ENCODE assay signal across 23 cellular contexts in genomic region chr11:114256176-114256897, GRCh38. TPM values are rescaled to one million over a fixed set of nuclear protein-coding genes. Genes with fewer than 3 reads are reported as not detected.
DNase-seq lines count a peak whose midpoint lies in the region; ATAC-seq and TF ChIP-seq lines count a peak whose summit lies in the region.
"Had no signal": no experiment of that assay in that cellular context is flagged by ENCODE, and none has a peak within 500 bp of the region (broad histone marks: within the 10 kb centered on the region; RNA-seq: fewer than 3 reads in every experiment).

No MANE protein-coding gene starts in this region.

- no peak for TF ChIP-seq CTCF in endodermal cell (conservative IDR thresholded peaks at IDR 0.05)
- no peak for TF ChIP-seq CTCF in transverse colon (IDR thresholded peaks at IDR 0.05)

- no peak overlapping the region for H3K27ac Mint-ChIP-seq in endodermal cell
- H3K27ac Mint-ChIP-seq: activated naive CD4-positive, alpha-beta T cell treated with anti-CD3 and anti-CD28 coated beads, Interleukin-2, amount 50 U/mL, for 24 hours; memory B cell had no signal

- no peak for ATAC-seq in HG03378 (IDR thresholded peaks at IDR 0.05; ENCODE audit: unreplicated experiment)

- H3K4me1 Mint-ChIP-seq in endodermal cell: peaks cover 11% of the 10 kb centered on the region

- H3K4me3 ChIP-seq in endodermal cell (ENCODE audit: low read length): no peak overlapping the region
- no peak overlapping the region for H3K4me3 ChIP-seq in transverse colon
- H3K4me3 ChIP-seq: GM23248 had no signal

- no peak overlapping the region for H3K4me3 Mint-ChIP-seq in endodermal cell
- H3K4me3 Mint-ChIP-seq: activated CD4-positive, alpha-beta T cell treated with anti-CD3 and anti-CD28 coated beads, Interleukin-2, amount 10 ng/mL, durations not matched to agents 7 days and 5 days; activated naive CD4-positive, alpha-beta T cell treated with anti-CD3 and anti-CD28 coated beads, Interleukin-2, amount 50 U/mL, for 24 hours; CD4-positive, CD25-positive, alpha-beta regulatory T cell; memory B cell; stimulated activated naive CD8-positive, alpha-beta T cell treated with anti-CD3 and anti-CD28 coated beads, Interleukin-15, Interleukin-2, amounts not matched to agents 100 ng/mL and 50 ng/mL, for 24 hours had no signal

- WGBS in endodermal cell (ENCODE audit: insufficient coverage in 1 of 2, insufficient read length in 1 of 2), 2 experiments: 89 to 91% methylated on average over 14 to 18 of the region's 18 CpGs
- WGBS in transverse colon (ENCODE audit: low coverage in 1 of 2), 2 donors: 87 to 92% methylated on average over 9 to 18 of the region's 18 CpGs

- TF ChIP-seq EP300 in transverse colon (IDR thresholded peaks at IDR 0.05; ENCODE audit: low read depth): no peak

- H3K36me3 Mint-ChIP-seq in endodermal cell (ENCODE audit: low read depth): no peaks in the 10 kb centered on the region
- H3K36me3 Mint-ChIP-seq: activated naive CD4-positive, alpha-beta T cell treated with anti-CD3 and anti-CD28 coated beads, Interleukin-2, amount 50 U/mL, for 24 hours; CD4-positive, CD25-positive, alpha-beta regulatory T cell; memory B cell had no signal

- H3K27ac ChIP-seq in endodermal cell (ENCODE audit: low read depth, low read length): peak overlapping the region; percentile 92
- peak overlapping the region; percentile 26 to 76 (median 72) for H3K27ac ChIP-seq in transverse colon
- H3K27ac ChIP-seq: GM23248 had no signal

- peaks cover 12% of the 10 kb centered on the region for H3K27me3 Mint-ChIP-seq in endodermal cell (ENCODE audit: insufficient read depth)
- H3K27me3 Mint-ChIP-seq: activated CD4-positive, alpha-beta T cell treated with anti-CD3 and anti-CD28 coated beads, Interleukin-2, amount 10 ng/mL, durations not matched to agents 7 days and 5 days; activated naive CD4-positive, alpha-beta T cell treated with anti-CD3 and anti-CD28 coated beads, Interleukin-2, amount 50 U/mL, for 24 hours; CD4-positive, CD25-positive, alpha-beta regulatory T cell; memory B cell; stimulated activated naive CD8-positive, alpha-beta T cell treated with anti-CD3 and anti-CD28 coated beads, Interleukin-15, Interleukin-2, amounts not matched to agents 100 ng/mL and 50 ng/mL, for 24 hours had no signal

- H3K27me3 ChIP-seq in endodermal cell (ENCODE audit: control insufficient read depth, insufficient read depth, low read length, poor library complexity, severe bottlenecking) (no peaks in the 10 kb centered on the region), transverse colon (no peaks in the 10 kb centered on the region)

- no peaks in the 10 kb centered on the region for H3K9me3 ChIP-seq in endodermal cell (ENCODE audit: control insufficient read depth, low read length)
- no peaks in the 10 kb centered on the region for H3K9me3 ChIP-seq in transverse colon

- no peak for TF ChIP-seq POLR2A in transverse colon (IDR thresholded peaks at IDR 0.05)

- peak; percentile 76 for DNase-seq in NCI-H82 (lab: John Stamatoyannopoulos, UW)
- no peak for DNase-seq in NCI-H82 treated with DMSO at 0.1 percent for 48 hours (lab: John Stamatoyannopoulos, UW; ENCODE audit: unreplicated experiment)
- DNase-seq in endodermal cell: no peak
- DNase-seq in posterior vena cava (ENCODE audit: low spot score): peak; percentile 52
- DNase-seq in transverse colon: no peak
- DNase-seq in T1000 (lab: John Stamatoyannopoulos, UW): no peak
- no peak for DNase-seq in SKM-1 treated with dmso at 0.1 percent for 144 hours (lab: John Stamatoyannopoulos, UW; ENCODE audit: unreplicated experiment)
- DNase-seq: activated CD4-positive, alpha-beta T cell treated with anti-CD3 and anti-CD28 coated beads, Interleukin-2, amount 10 ng/mL, durations not matched to agents 7 days and 5 days; caudate nucleus; CD4-positive, CD25-positive, alpha-beta regulatory T cell; DMS79; foreskin fibroblast; GM23248; KG1; NCI-H1105; NK-92 treated with Interleukin-12 subunit alpha and Interleukin-12 subunit beta, amount 100 ng/mL, for 24 hours; occipital lobe; SIG-M5; T-helper 9 cell had no signal

- no peaks in the 10 kb centered on the region for H3K9me3 Mint-ChIP-seq in endodermal cell
- H3K9me3 Mint-ChIP-seq: activated CD4-positive, alpha-beta T cell treated with anti-CD3 and anti-CD28 coated beads, Interleukin-2, amount 10 ng/mL, durations not matched to agents 7 days and 5 days; activated naive CD4-positive, alpha-beta T cell treated with anti-CD3 and anti-CD28 coated beads, Interleukin-2, amount 50 U/mL, for 24 hours; CD4-positive, CD25-positive, alpha-beta regulatory T cell; memory B cell; stimulated activated naive CD8-positive, alpha-beta T cell treated with anti-CD3 and anti-CD28 coated beads, Interleukin-15, Interleukin-2, amounts not matched to agents 100 ng/mL and 50 ng/mL, for 24 hours had no signal

- H3K36me3 ChIP-seq in endodermal cell (ENCODE audit: control insufficient read depth, insufficient read depth, low read length) (no peaks in the 10 kb centered on the region), transverse colon (peaks cover 0 to 11% (median 3%) of the 10 kb centered on the region in 4 donors)

- H3K9ac ChIP-seq in endodermal cell (ENCODE audit: extremely low read depth, low read length, poor library complexity, severe bottlenecking): no peak overlapping the region
- H3K9ac ChIP-seq: GM23248 had no signal

- in situ Hi-C loops in transverse colon (cut with MboI; ENCODE audit: low pct_ligation_motif_present in 1 of 4, low pct_unique_long_range_greater_than_20kb in 1 of 4, low sequenced_read_pairs in 3 of 4): loop anchor here in 2 of 4 donors (10.0 to 25.0 kb wide), 3 partner anchors 219 to 369 kb away; partner anchors contain the start of genes HTR3B (in 1 of the 2) and USP28 (in 1 of the 2)

- H3K4me1 ChIP-seq in endodermal cell (ENCODE audit: control insufficient read depth, insufficient read depth, low read length): no peaks in the 10 kb centered on the region
- H3K4me1 ChIP-seq in transverse colon: peaks cover 3 to 43% (median 26%) of the 10 kb centered on the region in 4 donors

- intact Hi-C loops in posterior vena cava (cut with DNase I): loop anchor here in 1 of 2 donors (10.0 kb wide), 1 partner anchor 192 kb away; no protein-coding TSS in a partner anchor
- intact Hi-C loops in transverse colon (cut with DNase I; ENCODE audit: low total_unique reads): loop anchor here (5.0 to 10.0 kb wide), 2 partner anchors 72 to 199 kb away; partner anchors contain the start of gene ZBTB16

RNA-seq across cellular contexts. Expression of gene NNMT, which starts 39.9 kb away (rescaled TPM):
- total RNA-seq in endodermal cell (not detected), posterior vena cava (100 to 1,000 TPM; 631 to 647 TPM), transverse colon (100 to 1,000 TPM in 3 of 4 donors, 10 to 100 TPM in 1; 37.8 to 385 (median 179) TPM)
- polyA plus RNA-seq in endodermal cell (2013, experiment 1 of 2): 4.1 TPM
- polyA plus RNA-seq in endodermal cell (2013, experiment 2 of 2): 4.0 TPM
- total RNA-seq: activated CD4-positive, alpha-beta T cell treated with anti-CD3 and anti-CD28 coated beads, Interleukin-2, amount 10 ng/mL, durations not matched to agents 7 days and 5 days; CD4-positive, CD25-positive, alpha-beta regulatory T cell; occipital lobe had no signal
- polyA plus RNA-seq: CD4-positive, CD25-positive, alpha-beta regulatory T cell had no signal

Comparison
In these comparisons a context has a peak if more than half of its experiments do, and no peak if none do; other contexts are left out.
1. DNase-seq: peak in NCI-H82 (single experiment) and posterior vena cava (single experiment); none in NCI-H82 treated with DMSO at 0.1 percent for 48 hours (single experiment), endodermal cell (single experiment), transverse colon (single experiment), T1000 (single experiment) and SKM-1 treated with dmso at 0.1 percent for 144 hours (single experiment).
2. RNA of gene NNMT, which starts 39.9 kb away (total RNA-seq): 631 to 647 TPM in posterior vena cava and 37.8 to 385 TPM in transverse colon; not detected in endodermal cell; every median in the first group is over 10 times any median in the second.